In the genomic region with DNA sequence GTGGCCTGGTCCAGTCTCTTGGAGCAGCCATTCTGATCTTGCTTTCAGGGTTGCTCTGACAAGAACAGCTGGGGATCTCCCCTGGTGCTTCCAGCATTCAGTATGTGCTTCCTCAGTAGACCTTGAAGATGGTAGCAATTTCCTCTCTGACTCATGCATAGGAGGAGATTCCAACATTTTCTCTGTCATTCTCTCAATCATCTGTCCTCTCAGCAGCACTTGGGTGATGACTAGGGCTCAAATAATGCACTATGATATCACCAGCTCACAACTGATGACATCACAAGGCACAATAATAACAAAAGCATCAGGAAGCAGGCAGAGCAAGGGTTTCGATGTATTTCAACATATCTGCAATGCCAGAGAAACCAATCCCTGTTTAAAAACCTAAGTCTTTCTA, we compare ENCODE assay signal across 8 cellular contexts. TPM values are rescaled to one million over a fixed set of nuclear protein-coding genes. Genes with fewer than 3 reads are reported as not detected.
DNase-seq lines count a peak whose midpoint lies in the region; ATAC-seq, FAIRE-seq and TF ChIP-seq lines count a peak whose summit lies in the region.

No MANE protein-coding gene starts in this region.

- intact Hi-C loops in activated CD4-positive, alpha-beta T cell treated with anti-CD3 and anti-CD28 coated beads for 36 hours (cut with DNase I, micrococcal nuclease), result no loop called here
- intact Hi-C loops in GM12878 (cut with micrococcal nuclease; ENCODE audit: unreplicated experiment), result no loop called here

- SMC1A ChIA-PET in GM12878 (lab: Charles Lee; ENCODE audit: uncharacterized antibody, unreplicated experiment), result interaction anchor here (1.1 to 5.0 kb wide), 20 partner anchors 11 to 323 kb away, joined by 3 to 62 read pairs (median 10); no protein-coding TSS in a partner anchor

- POLR2A ChIA-PET in activated CD4-positive, alpha-beta T cell treated with anti-CD3 and anti-CD28 coated beads for 36 hours (lab: Charles Lee), result interaction anchor here (0.6 kb wide), 1 partner anchor 50 kb away, joined by 3 read pairs; no protein-coding TSS in a partner anchor
- POLR2A ChIA-PET in GM12878 (lab: Charles Lee), result interaction anchor here (1.0 to 2.5 kb wide), 6 partner anchors 22 to 157 kb away, joined by 3 to 11 read pairs (median 4); no protein-coding TSS in a partner anchor

- peak; percentile 92 for ATAC-seq in activated CD4-positive, alpha-beta T cell treated with anti-CD3 and anti-CD28 coated beads for 36 hours
- peak; percentile 50 for ATAC-seq in HG03280 (IDR thresholded peaks at IDR 0.05; ENCODE audit: unreplicated experiment)
- ATAC-seq in GM12878, result peak; percentile 42

- no peak overlapping the region for H3K4me3 Mint-ChIP-seq in activated CD4-positive, alpha-beta T cell treated with anti-CD3 and anti-CD28 coated beads for 36 hours

- H3K4me2 ChIP-seq in GM12878 (ENCODE audit: control insufficient read depth, insufficient read depth) (no peak overlapping the region), smooth muscle cell (peak overlapping the region; percentile 0)

- no peak overlapping the region for H3K27ac Mint-ChIP-seq in activated CD4-positive, alpha-beta T cell treated with anti-CD3 and anti-CD28 coated beads for 36 hours

- no peaks in the 10 kb centered on the region for H4K20me1 ChIP-seq in GM12878 (ENCODE audit: control insufficient read depth, insufficient read depth)
- no peaks in the 10 kb centered on the region for H4K20me1 ChIP-seq in smooth muscle cell (ENCODE audit: low read depth)

- H3K27ac ChIP-seq in GM12878 (ENCODE audit: control insufficient read depth, insufficient read depth) (no peak overlapping the region), smooth muscle cell (ENCODE audit: low read depth) (peak overlapping the region; percentile 94)

- H3K27me3 ChIP-seq in GM12878 (replicated peaks in 1 of 2; ENCODE audit: control insufficient read depth in 2 of 2, insufficient read depth in 2 of 2, low read length in 1 of 2) (no peaks in the 10 kb centered on the region), smooth muscle cell (ENCODE audit: low read depth) (no peaks in the 10 kb centered on the region)

- WGBS in GM12878 (ENCODE audit: insufficient coverage, insufficient replicate concordance, low lambda C conversion rate, missing lambda C conversion rate), result 87% methylated on average over 1 of the region's 1 CpG
- 7% methylated on average over 1 of the region's 1 CpG for WGBS in smooth muscle cell (ENCODE audit: low lambda C conversion rate)

- H2AFZ ChIP-seq in GM12878 (ENCODE audit: control insufficient read depth, low read depth, low read length), result peak overlapping the region; percentile 43; the same call in 1 of the 2 replicates
- peak overlapping the region; percentile 18 for H2AFZ ChIP-seq in smooth muscle cell (ENCODE audit: low read depth)

- H3K9ac ChIP-seq in GM12878 (ENCODE audit: control insufficient read depth, insufficient read depth, low read length) (no peak overlapping the region), smooth muscle cell (ENCODE audit: low read depth) (peak overlapping the region; percentile 80)

- peaks cover 26% of the 10 kb centered on the region for H3K4me1 ChIP-seq in GM12878 (ENCODE audit: control insufficient read depth, insufficient read depth, low read length)
- no peaks in the 10 kb centered on the region for H3K4me1 ChIP-seq in smooth muscle cell (ENCODE audit: low read depth)

- no peak for TF ChIP-seq CTCF in GM12878 (IDR thresholded peaks at IDR 0.05 in 2 of 3, conservative IDR thresholded peaks at IDR 0.05 in 1 of 3; ENCODE audit: control insufficient read depth in 2 of 3, extremely low read depth in 1 of 3, insufficient read depth in 1 of 3, low read depth in 3 of 3, low read length in 3 of 3)
- no peak for TF ChIP-seq CTCF in smooth muscle cell (IDR thresholded peaks at IDR 0.05; ENCODE audit: borderline replicate concordance, insufficient read depth, poor library complexity, severe bottlenecking)

- CTCF ChIA-PET in activated CD4-positive, alpha-beta T cell treated with anti-CD3 and anti-CD28 coated beads for 36 hours (lab: Charles Lee), result interaction anchor here (0.6 to 1.0 kb wide), 2 partner anchors 11 to 298 kb away, joined by 3 to 4 read pairs; no protein-coding TSS in a partner anchor
- CTCF ChIA-PET in GM12878 (lab: Yijun Ruan, JAX), result interaction anchor here (0.7 to 2.2 kb wide), 7 partner anchors 12 to 323 kb away, joined by 3 to 11 read pairs (median 5); no protein-coding TSS in a partner anchor

- RAD21 ChIA-PET in GM12878 (lab: Charles Lee; ENCODE audit: unreplicated experiment), result interaction anchor here (0.9 to 4.9 kb wide), 14 partner anchors 11 to 323 kb away, joined by 3 to 71 read pairs (median 5); no protein-coding TSS in a partner anchor

- H3K9me3 Mint-ChIP-seq in activated CD4-positive, alpha-beta T cell treated with anti-CD3 and anti-CD28 coated beads for 36 hours (ENCODE audit: low read depth), result no peaks in the 10 kb centered on the region

- BruUV-seq in GM12878 (replicated peaks; lab: Mats Ljungman, UMichigan), result no TSS peak

- H3K36me3 ChIP-seq in GM12878 (ENCODE audit: control insufficient read depth in 2 of 2, insufficient read depth in 2 of 2, low read length in 1 of 2) (no peaks in the 10 kb centered on the region), smooth muscle cell (ENCODE audit: low read depth) (no peaks in the 10 kb centered on the region)

- DNase-seq in activated CD4-positive, alpha-beta T cell treated with anti-CD3 and anti-CD28 coated beads for 36 hours, result peak; percentile 29
- DNase-seq in activated CD4-positive, alpha-beta T cell treated with anti-CD3 and anti-CD28 coated beads for 1 hour, result no peak
- no peak for DNase-seq in GM12878 (ENCODE audit: low read depth, low spot score)
- no peak for DNase-seq in smooth muscle cell (lab: John Stamatoyannopoulos, UW; ENCODE audit: unreplicated experiment)
- no peak for DNase-seq in NCI-H748 (lab: John Stamatoyannopoulos, UW; ENCODE audit: unreplicated experiment)
- DNase-seq in HUDEP-2 (lab: John Stamatoyannopoulos, UW; ENCODE audit: unreplicated experiment in 76 of 76), result no peak
- no peak for DNase-seq in activated CD4-positive, alpha-beta T cell treated with anti-CD3 and anti-CD28 coated beads for 4 hours

- peaks cover 2% of the 10 kb centered on the region for H3K36me3 Mint-ChIP-seq in activated CD4-positive, alpha-beta T cell treated with anti-CD3 and anti-CD28 coated beads for 36 hours (ENCODE audit: low read depth)

- TF ChIP-seq POLR2A in GM12878 (IDR thresholded peaks at IDR 0.05; ENCODE audit: low read depth, low read length), result no peak

- peaks cover 13% of the 10 kb centered on the region for H3K4me1 Mint-ChIP-seq in activated CD4-positive, alpha-beta T cell treated with anti-CD3 and anti-CD28 coated beads for 36 hours

- no peak for TF ChIP-seq RAD21 in GM12878 (IDR thresholded peaks at IDR 0.05; ENCODE audit: insufficient read depth, low read depth, low read length)

- FAIRE-seq in GM12878 (lab: Jason Lieb, UNC), result no peak

- H3K4me3 ChIP-seq in GM12878, result no peak overlapping the region
- no peak overlapping the region for H3K4me3 ChIP-seq in smooth muscle cell

- no peaks in the 10 kb centered on the region for H3K79me2 ChIP-seq in GM12878 (ENCODE audit: control insufficient read depth, insufficient read depth, low read length)
- H3K79me2 ChIP-seq in smooth muscle cell (ENCODE audit: low read depth), result no peaks in the 10 kb centered on the region

- in situ Hi-C loops in GM12878 (cut with MboI), result no loop called here

- peaks cover 4% of the 10 kb centered on the region for H3F3A ChIP-seq in smooth muscle cell (ENCODE audit: low read depth)

- no peaks in the 10 kb centered on the region for H3K27me3 Mint-ChIP-seq in activated CD4-positive, alpha-beta T cell treated with anti-CD3 and anti-CD28 coated beads for 36 hours

- H3K9me3 ChIP-seq in GM12878 (replicated peaks; ENCODE audit: control insufficient read depth, insufficient read depth, low read length) (peaks cover 7% of the 10 kb centered on the region), smooth muscle cell (replicated peaks; ENCODE audit: low read depth) (peaks cover under 1% of the 10 kb centered on the region)

- no peak for TF ChIP-seq EP300 in GM12878 (IDR thresholded peaks at IDR 0.05; ENCODE audit: borderline replicate concordance in 1 of 2, control insufficient read depth in 1 of 2, low read depth in 2 of 2, low read length in 2 of 2)

TF ChIP-seq in GM12878, 131 proteins besides CTCF, POLR2A, EP300 and RAD21 (continues in another document):
- TF ChIP-seq MEF2B (IDR thresholded peaks at IDR 0.05; ENCODE audit: partially characterized antibody, poor library complexity, severe bottlenecking) (no peak), EED (IDR thresholded peaks at IDR 0.05; ENCODE audit: low read depth) (peak; percentile 50), RELA (IDR thresholded peaks at IDR 0.05; ENCODE audit: borderline replicate concordance, partially characterized antibody) (no peak), IKZF1 (conservative IDR thresholded peaks at IDR 0.05) (peak; percentile 39; the same call in 1 of the 2 replicates), FOXM1 (IDR thresholded peaks at IDR 0.05; ENCODE audit: low read depth, low read length) (0 out of 2 replicates have a peak, but pooled peaks have one; percentile 27), ATF7 (IDR thresholded peaks at IDR 0.05; ENCODE audit: low read depth) (peak; percentile 61), JUNB (IDR thresholded peaks at IDR 0.05) (peak; percentile 29)

RNA-seq across cellular contexts. Expression of a gene that starts 52.7 kb away (rescaled TPM):
- 10 to 100 TPM; 47.8 to 56.7 TPM for total RNA-seq in activated CD4-positive, alpha-beta T cell treated with anti-CD3 and anti-CD28 coated beads for 36 hours
- 396 and 457 TPM in 2 replicates for total RNA-seq in GM12878 (2013; cell fraction: nucleolus; rRNA removed)
- 19.0 and 23.6 TPM in 2 replicates for total RNA-seq in GM12878 (2014; rRNA removed)
- 20.1 and 24.3 TPM in 2 replicates for total RNA-seq in GM12878 (2014; rRNA removed; fragmentation: Illumina TruSeq; extraction: Trizol)
- total RNA-seq in GM12878 (2021), result 27.0 and 27.3 TPM in 2 replicates
- 15.6 TPM for polyA plus RNA-seq in GM12878 (2011; ENCODE audit: low read depth)
- 50.8 and 53.8 TPM in 2 replicates for polyA plus RNA-seq in GM12878 (2011; rRNA removed)
- polyA plus RNA-seq in GM12878 (2011; cell fraction: cytosol; rRNA removed), result 22.1 and 28.4 TPM in 2 replicates
- 95.4 and 129 TPM in 2 replicates for polyA plus RNA-seq in GM12878 (2011; cell fraction: nucleus; rRNA removed)
- 19.3 and 20.9 TPM in 2 replicates for polyA plus RNA-seq in GM12878 (2012)
- polyA plus RNA-seq in GM12878 (2014; fragmentation: Illumina TruSeq; extraction: Trizol), result 16.5 and 21.7 TPM in 2 replicates
- polyA plus RNA-seq in GM12878 (2014; fragmentation: Nextera tagmentation; extraction: Ambion mirVana), result 1 to 10 TPM; 6.3 to 8.9 TPM
- polyA plus RNA-seq in GM12878 (2014; rRNA removed), result 18.2 TPM in 2 replicates
- polyA plus RNA-seq in GM12878 (2016; fragmentation: Nextera tagmentation; extraction: Ambion mirVana), result 1 to 10 TPM; 7.7 to 8.5 TPM
- 114 and 135 TPM in 2 replicates for polyA minus RNA-seq in GM12878 (2011; rRNA and poly(A)+ RNA removed)
- 25.4 and 32.1 TPM in 2 replicates for polyA minus RNA-seq in GM12878 (2011; cell fraction: cytosol; rRNA and poly(A)+ RNA removed)
- 165 and 223 TPM in 2 replicates for polyA minus RNA-seq in GM12878 (2011; cell fraction: nucleus; rRNA and poly(A)+ RNA removed)
- 236 and 307 TPM in 2 replicates for total RNA-seq in smooth muscle cell
- 269 and 306 TPM in 2 replicates for polyA plus RNA-seq in smooth muscle cell

Comparison
In these comparisons a context has a peak if more than half of its experiments do, and no peak if none do; other contexts are left out.
1. ATAC-seq: peak in every context shown above with its lines; median percentile 92 in activated CD4-positive, alpha-beta T cell treated with anti-CD3 and anti-CD28 coated beads for 36 hours; 50 in HG03280; 42 in GM12878.